ENCODE assay signal across 8 cellular contexts in genomic region chr4:10117424-10118354, GRCh38. TPM values are rescaled to one million over a fixed set of nuclear protein-coding genes. Genes with fewer than 3 reads are reported as not detected.
DNase-seq lines count a peak whose midpoint lies in the region; ATAC-seq, FAIRE-seq and TF ChIP-seq lines count a peak whose summit lies in the region.

No MANE protein-coding gene starts in this region.

- peak overlapping the region; percentile 84 for H3K27ac ChIP-seq in endothelial cell of umbilical vein (ENCODE audit: insufficient read depth, low read depth, low read length)

- H3K4me3 ChIP-seq in endothelial cell of umbilical vein (replicated peaks in 1 of 3; ENCODE audit: insufficient read depth in 1 of 3, low read depth in 1 of 3, low read length in 3 of 3), result peak overlapping the region; percentile 13 to 50 (median 30)

- peak; percentile 16 for DNase-seq in EL
- no peak for DNase-seq in WTC11 (ENCODE audit: low spot score)
- peak; percentile 58 for DNase-seq in endothelial cell of umbilical vein (ENCODE audit: low read depth, low spot score)
- DNase-seq in nephron progenitor cell, result no peak
- DNase-seq in NCI-H2107 (lab: John Stamatoyannopoulos, UW), result no peak
- no peak for DNase-seq in DMS 273 treated with DMSO at 0.1 percent for 48 hours (lab: John Stamatoyannopoulos, UW)
- no peak for DNase-seq in NCI-H1694 treated with DMSO at 0.1 percent for 48 hours (lab: John Stamatoyannopoulos, UW)

- no peaks in the 10 kb centered on the region for H3K9me3 Mint-ChIP-seq in WTC11
- no peaks in the 10 kb centered on the region for H3K9me3 Mint-ChIP-seq in nephron progenitor cell

- peaks cover 36% of the 10 kb centered on the region for H3K79me2 ChIP-seq in endothelial cell of umbilical vein (ENCODE audit: control insufficient read depth, insufficient read depth, low read length)

- peak overlapping the region; percentile 90 for H3K9ac ChIP-seq in endothelial cell of umbilical vein (replicated peaks; ENCODE audit: extremely low read depth, insufficient read depth, low read length)

- peak overlapping the region; percentile 97 for H3K27ac Mint-ChIP-seq in WTC11
- peak overlapping the region; percentile 100 for H3K27ac Mint-ChIP-seq in nephron progenitor cell

- H3K27me3 ChIP-seq in endothelial cell of umbilical vein (ENCODE audit: control insufficient read depth in 2 of 2, insufficient read depth in 2 of 2, low read length in 2 of 2), result no peaks in the 10 kb centered on the region

- peaks cover 32% of the 10 kb centered on the region for H3K4me1 ChIP-seq in endothelial cell of umbilical vein (ENCODE audit: control insufficient read depth, extremely low read depth, insufficient read depth, low read length)

- no peaks in the 10 kb centered on the region for H3K9me3 ChIP-seq in endothelial cell of umbilical vein (replicated peaks; ENCODE audit: control insufficient read depth, insufficient read depth, low read length)

- H3K4me1 Mint-ChIP-seq in WTC11 (peaks cover 60% of the 10 kb centered on the region), nephron progenitor cell (peaks cover 85% of the 10 kb centered on the region)

- no peaks in the 10 kb centered on the region for H3K9me1 ChIP-seq in endothelial cell of umbilical vein (replicated peaks; ENCODE audit: control insufficient read depth, extremely low read depth, insufficient read depth, low read length)

- TF ChIP-seq CTCF in WTC11 (IDR thresholded peaks at IDR 0.05), result no peak
- TF ChIP-seq CTCF in endothelial cell of umbilical vein (IDR thresholded peaks at IDR 0.05; ENCODE audit: extremely low read depth in 1 of 2, insufficient read depth in 1 of 2, low read depth in 1 of 2, low read length in 2 of 2), result no peak
- no peak for TF ChIP-seq CTCF in nephron progenitor cell (IDR thresholded peaks at IDR 0.05)

- no TSS peak for BruUV-seq in endothelial cell of umbilical vein (replicated peaks; lab: Mats Ljungman, UMichigan)

- intact Hi-C loops in endothelial cell of umbilical vein (cut with micrococcal nuclease), result loop anchor here (1.0 to 10.0 kb wide), 5 partner anchors 40 to 1627 kb away; partner anchors contain the start of gene ZNF518B

- POLR2A ChIA-PET in WTC11 (lab: Charles Lee), result interaction anchor here (0.6 to 4.3 kb wide), 15 partner anchors 9 to 310 kb away, joined by 3 to 51 read pairs (median 3); no protein-coding TSS in a partner anchor
- POLR2A ChIA-PET in endothelial cell of umbilical vein (lab: Charles Lee), result interaction anchor here (0.7 to 5.4 kb wide), 34 partner anchors 8 to 1787 kb away, joined by 3 to 110 read pairs (median 5); partner anchors contain the start of gene ZNF518B

- ATAC-seq in HG03064 (IDR thresholded peaks at IDR 0.05; ENCODE audit: low read depth, unreplicated experiment) (peak; percentile 19), WTC11 (no peak)

- H3K4me3 Mint-ChIP-seq in WTC11 (peak overlapping the region; percentile 85), nephron progenitor cell (peak overlapping the region; percentile 89)

- no peak overlapping the region for H2AFZ ChIP-seq in endothelial cell of umbilical vein (ENCODE audit: low read depth, low read length)

- H3K27me3 Mint-ChIP-seq in WTC11 (ENCODE audit: low read depth) (no peaks in the 10 kb centered on the region), nephron progenitor cell (ENCODE audit: low read depth, poor library complexity) (no peaks in the 10 kb centered on the region)

- peak overlapping the region; percentile 91 for H3K4me2 ChIP-seq in endothelial cell of umbilical vein (ENCODE audit: insufficient read depth, low read length)

- CTCF ChIA-PET in WTC11 (lab: Charles Lee) (interaction anchor here (0.6 to 6.8 kb wide), 5 partner anchors 14 to 409 kb away, joined by 3 to 42 read pairs (median 3); no protein-coding TSS in a partner anchor), endothelial cell of umbilical vein (lab: Charles Lee) (interaction anchor here (0.7 to 3.4 kb wide), 16 partner anchors 9 to 416 kb away, joined by 3 to 13 read pairs (median 3); no protein-coding TSS in a partner anchor)

- peaks cover 2% of the 10 kb centered on the region for H4K20me1 ChIP-seq in endothelial cell of umbilical vein (replicated peaks; ENCODE audit: control insufficient read depth, extremely low read depth, insufficient read depth, low read length)

- H3K36me3 Mint-ChIP-seq in WTC11 (peaks cover 32% of the 10 kb centered on the region), nephron progenitor cell (ENCODE audit: low read depth) (peaks cover 23% of the 10 kb centered on the region)

- FAIRE-seq in endothelial cell of umbilical vein (lab: Jason Lieb, UNC), result no peak

- peaks cover 9 to 13% of the 10 kb centered on the region in 2 experiments for H3K36me3 ChIP-seq in endothelial cell of umbilical vein (ENCODE audit: control insufficient read depth in 2 of 2, extremely low read depth in 1 of 2, insufficient read depth in 2 of 2, low read length in 2 of 2)

- no peak for TF ChIP-seq POLR2A in endothelial cell of umbilical vein (IDR thresholded peaks at IDR 0.05; ENCODE audit: low read depth, low read length)

- dilution Hi-C loops in endothelial cell of umbilical vein (cut with MboI; ENCODE audit: extremely low pct_ligation_motif_present, low sequenced_read_pairs), result no loop called here

TF ChIP-seq in WTC11, 78 proteins besides CTCF, POLR2A, EP300 and RAD21:
- TF ChIP-seq PRRX2 (CRISPR knock-in tag; IDR thresholded peaks at IDR 0.05) (peak; percentile 72; the same call in 1 of the 2 replicates), CREB1 (CRISPR knock-in tag; IDR thresholded peaks at IDR 0.05) (no peak), ZNF425 (CRISPR knock-in tag; conservative IDR thresholded peaks at IDR 0.05) (0 out of 2 replicates have a peak, but pooled peaks have one; percentile 31), RORB (CRISPR knock-in tag; IDR thresholded peaks at IDR 0.05) (0 out of 2 replicates have a peak, but pooled peaks have one; percentile 42)

TF ChIP-seq in endothelial cell of umbilical vein, 7 proteins besides CTCF, POLR2A, EP300 and RAD21:
- TF ChIP-seq GATA2 (IDR thresholded peaks at IDR 0.05; ENCODE audit: insufficient read depth, insufficient read length, low read depth, low read length) (no peak), MYC (IDR thresholded peaks at IDR 0.05; ENCODE audit: low read depth, low read length) (no peak), POLR2AphosphoS5 (IDR thresholded peaks at IDR 0.05; ENCODE audit: insufficient read depth, low read depth, low read length) (no peak), EZH2 (IDR thresholded peaks at IDR 0.05; ENCODE audit: borderline replicate concordance, low read depth, low read length, severe bottlenecking) (no peak), MAX (IDR thresholded peaks at IDR 0.05; ENCODE audit: insufficient read depth, insufficient read length) (no peak), FOS (IDR thresholded peaks at IDR 0.05; ENCODE audit: borderline replicate concordance, insufficient read depth, low read length) (no peak), JUN (IDR thresholded peaks at IDR 0.05; ENCODE audit: borderline replicate concordance, insufficient read depth, insufficient read length, low read depth) (no peak)
TF ChIP-seq in endothelial cell of umbilical vein: peak in this region for 0.

RNA-seq across cellular contexts. Expression of gene WDR1, which starts 1.1 kb away (rescaled TPM):
- total RNA-seq in WTC11 (2021) (288 to 306 TPM (median 288 TPM) in 3 replicates), endothelial cell of umbilical vein (547 and 590 TPM in 2 replicates)
- 660 and 666 TPM in 2 replicates for polyA plus RNA-seq in endothelial cell of umbilical vein
- polyA plus RNA-seq in endothelial cell of umbilical vein (2011; cell fraction: cytosol; rRNA removed), result 591 and 614 TPM in 2 replicates
- polyA plus RNA-seq in endothelial cell of umbilical vein (2011; cell fraction: nucleus; rRNA removed), result 508 and 517 TPM in 2 replicates
- 427 and 456 TPM in 2 replicates for polyA plus RNA-seq in endothelial cell of umbilical vein (2012)
- 633 and 649 TPM in 2 replicates for polyA minus RNA-seq in endothelial cell of umbilical vein
- 55.7 TPM for polyA minus RNA-seq in endothelial cell of umbilical vein (2011; cell fraction: cytosol; rRNA and poly(A)+ RNA removed)
- 186 and 244 TPM in 2 replicates for polyA minus RNA-seq in endothelial cell of umbilical vein (2011; cell fraction: nucleus; rRNA and poly(A)+ RNA removed)

Comparison
In these comparisons a context has a peak if more than half of its experiments do, and no peak if none do; other contexts are left out.
1. DNase-seq: peak in EL (single experiment) and endothelial cell of umbilical vein (single experiment); none in WTC11 (single experiment), nephron progenitor cell (single experiment), NCI-H2107 (single experiment), DMS 273 treated with DMSO at 0.1 percent for 48 hours (single experiment) and NCI-H1694 treated with DMSO at 0.1 percent for 48 hours (single experiment).